Comparison of ENCODE assay signal across 8 cellular contexts in the genomic region with DNA sequence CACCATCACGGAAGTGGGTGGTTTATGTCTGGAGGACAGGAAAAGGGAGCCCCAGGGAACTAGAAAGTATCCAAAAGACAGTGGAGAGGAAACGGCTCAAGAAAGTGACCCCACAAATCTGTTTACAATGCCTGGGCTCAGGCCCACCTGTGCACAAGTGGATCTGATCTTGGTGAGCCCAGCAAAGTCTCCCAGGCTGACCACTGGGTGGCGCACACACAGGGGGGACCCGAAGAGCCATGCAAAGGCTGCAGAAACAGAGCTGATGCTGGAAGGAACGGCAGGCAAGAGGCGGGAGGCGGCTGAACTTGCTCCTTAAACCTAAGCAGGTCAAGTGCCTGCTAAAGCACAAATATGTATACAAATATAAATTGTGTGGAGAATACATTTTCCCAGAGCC. TPM values are rescaled to one million over a fixed set of nuclear protein-coding genes. Genes with fewer than 3 reads are reported as not detected.
DNase-seq lines count a peak whose midpoint lies in the region; ATAC-seq and TF ChIP-seq lines count a peak whose summit lies in the region.

No MANE protein-coding gene starts in this region.

- no peak overlapping the region for H3K4me3 Mint-ChIP-seq in activated CD4-positive, alpha-beta T cell treated with anti-CD3 and anti-CD28 coated beads, Interleukin-2, amount 10 ng/mL, durations not matched to agents 24 days and 14 days

- H3K9me3 Mint-ChIP-seq in activated CD4-positive, alpha-beta T cell treated with anti-CD3 and anti-CD28 coated beads, Interleukin-2, amount 10 ng/mL, durations not matched to agents 24 days and 14 days = no peaks in the 10 kb centered on the region

- DNase-seq in NCI-H748 (lab: John Stamatoyannopoulos, UW; ENCODE audit: unreplicated experiment) (peak; percentile 36), NCI-H748 treated with DMSO at 0.1 percent for 48 hours (lab: John Stamatoyannopoulos, UW) (no peak), NB4 (ENCODE audit: low read depth) (peak; percentile 51), epithelial cell of proximal tubule (ENCODE audit: low read depth) (no peak), occipital lobe (lab: John Stamatoyannopoulos, UW) (peak; percentile 22)
- DNase-seq in activated CD4-positive, alpha-beta T cell treated with anti-CD3 and anti-CD28 coated beads, Interleukin-2, amount 10 ng/mL, durations not matched to agents 24 days and 14 days = peak; percentile 79

- H3K36me3 Mint-ChIP-seq in activated CD4-positive, alpha-beta T cell treated with anti-CD3 and anti-CD28 coated beads, Interleukin-2, amount 10 ng/mL, durations not matched to agents 24 days and 14 days (ENCODE audit: low read depth) = peaks cover 18% of the 10 kb centered on the region

- no peak overlapping the region for H3K27ac Mint-ChIP-seq in activated CD4-positive, alpha-beta T cell treated with anti-CD3 and anti-CD28 coated beads, Interleukin-2, amount 10 ng/mL, durations not matched to agents 24 days and 14 days

- ATAC-seq in HG02970 (IDR thresholded peaks at IDR 0.05; ENCODE audit: low FRiP score, unreplicated experiment) (no peak), GM18909 (IDR thresholded peaks at IDR 0.05; ENCODE audit: poor library complexity, unreplicated experiment) (no peak)

- TF ChIP-seq CTCF in NB4 (IDR thresholded peaks at IDR 0.05; ENCODE audit: low read depth, low read length) = peak; percentile 73
- TF ChIP-seq CTCF in epithelial cell of proximal tubule (conservative IDR thresholded peaks at IDR 0.05; ENCODE audit: low read depth, low read length) = peak; percentile 65

- H3K4me3 ChIP-seq in NB4 (ENCODE audit: low read depth, low read length) = no peak overlapping the region
- H3K4me3 ChIP-seq in epithelial cell of proximal tubule (ENCODE audit: low read depth, low read length) = no peak overlapping the region

- intact Hi-C loops in activated CD4-positive, alpha-beta T cell treated with anti-CD3 and anti-CD28 coated beads, Interleukin-2, amount 10 ng/mL, durations not matched to agents 24 days and 14 days (cut with micrococcal nuclease) = no loop called here

- H3K4me1 Mint-ChIP-seq in activated CD4-positive, alpha-beta T cell treated with anti-CD3 and anti-CD28 coated beads, Interleukin-2, amount 10 ng/mL, durations not matched to agents 24 days and 14 days = no peaks in the 10 kb centered on the region

- TF ChIP-seq POLR2A in NB4 (IDR thresholded peaks at IDR 0.05; ENCODE audit: extremely low read depth, insufficient read length) = no peak

- no peaks in the 10 kb centered on the region for H3K27me3 Mint-ChIP-seq in activated CD4-positive, alpha-beta T cell treated with anti-CD3 and anti-CD28 coated beads, Interleukin-2, amount 10 ng/mL, durations not matched to agents 24 days and 14 days

RNA-seq across cellular contexts. Expression of a gene that starts 9.6 kb away (rescaled TPM):
- 75.7 and 79.4 TPM in 2 replicates for total RNA-seq in activated CD4-positive, alpha-beta T cell treated with anti-CD3 and anti-CD28 coated beads, Interleukin-2, amount 10 ng/mL, durations not matched to agents 24 days and 14 days
- total RNA-seq in epithelial cell of proximal tubule (24.3 and 57.0 TPM in 2 replicates), occipital lobe (8.3 TPM)

RNA-seq across cellular contexts. Expression of a gene that starts 15.0 kb away (rescaled TPM):
- total RNA-seq in activated CD4-positive, alpha-beta T cell treated with anti-CD3 and anti-CD28 coated beads, Interleukin-2, amount 10 ng/mL, durations not matched to agents 24 days and 14 days = 1.1 and 1.9 TPM in 2 replicates
- total RNA-seq in epithelial cell of proximal tubule (not detected in 2 replicates), occipital lobe (not detected)

RNA-seq across cellular contexts. Expression of a gene that starts 34.0 kb away (rescaled TPM):
- total RNA-seq in activated CD4-positive, alpha-beta T cell treated with anti-CD3 and anti-CD28 coated beads, Interleukin-2, amount 10 ng/mL, durations not matched to agents 24 days and 14 days = not detected in 2 replicates
- total RNA-seq in epithelial cell of proximal tubule (0.69 TPM in 1 of 2 replicates, not detected in the other), occipital lobe (1.9 TPM)

RNA-seq across cellular contexts. Expression of a gene that starts 49.6 kb away (rescaled TPM):
- 1.5 and 1.7 TPM in 2 replicates for total RNA-seq in activated CD4-positive, alpha-beta T cell treated with anti-CD3 and anti-CD28 coated beads, Interleukin-2, amount 10 ng/mL, durations not matched to agents 24 days and 14 days
- total RNA-seq in epithelial cell of proximal tubule (0.06 and 0.14 TPM in 2 replicates), occipital lobe (1.9 TPM)

RNA-seq across cellular contexts. Expression of a gene that starts 56.6 kb away (rescaled TPM):
- total RNA-seq in activated CD4-positive, alpha-beta T cell treated with anti-CD3 and anti-CD28 coated beads, Interleukin-2, amount 10 ng/mL, durations not matched to agents 24 days and 14 days = not detected in 2 replicates
- total RNA-seq in epithelial cell of proximal tubule (not detected in 2 replicates), occipital lobe (7.2 TPM)

Comparison
In these comparisons a context has a peak if more than half of its experiments do, and no peak if none do; other contexts are left out.
1. DNase-seq: peak in NCI-H748 (single experiment), NB4 (single experiment), activated CD4-positive, alpha-beta T cell treated with anti-CD3 and anti-CD28 coated beads, Interleukin-2, amount 10 ng/mL, durations not matched to agents 24 days and 14 days (single experiment) and occipital lobe (single experiment); none in NCI-H748 treated with DMSO at 0.1 percent for 48 hours (single experiment) and epithelial cell of proximal tubule (single experiment).